12 cellular contexts compared by ENCODE assay signal in genomic region chr3:38027466-38028465, GRCh38. TPM values are rescaled to one million over a fixed set of nuclear protein-coding genes. Genes with fewer than 3 reads are reported as not detected.
DNase-seq lines count a peak whose midpoint lies in the region; ATAC-seq, FAIRE-seq and TF ChIP-seq lines count a peak whose summit lies in the region.
"Had no signal": no experiment of that assay in that cellular context is flagged by ENCODE, and none has a peak within 500 bp of the region (broad histone marks: within the 10 kb centered on the region; RNA-seq: fewer than 3 reads in every experiment).

No MANE protein-coding gene starts in this region.

- H3K4me3 ChIP-seq in left ventricle myocardium inferior (peak overlapping the region; percentile 85), uterus (no peak overlapping the region), Karpas-422 (ENCODE audit: low read length) (no peak overlapping the region), colonic mucosa (no peak overlapping the region)

- peaks cover 59% of the 10 kb centered on the region for H3K4me1 ChIP-seq in left ventricle myocardium inferior
- H3K4me1 ChIP-seq in uterus, result peaks cover 0 to 8% of the 10 kb centered on the region in 2 donors
- H3K4me1 ChIP-seq in Karpas-422 (ENCODE audit: low read length), result peaks cover 21% of the 10 kb centered on the region
- H3K4me1 ChIP-seq in colonic mucosa, result peaks cover 12% of the 10 kb centered on the region

- no peak overlapping the region for H3K4me2 ChIP-seq in Karpas-422 (ENCODE audit: low read depth, low read length, poor library complexity, severe bottlenecking)

- H3K27me3 Mint-ChIP-seq in natural killer cell (ENCODE audit: low read depth in 2 of 2), result peaks cover 11 to 14% of the 10 kb centered on the region in 2 donors

- TF ChIP-seq CTCF in left ventricle myocardium inferior (IDR thresholded peaks at IDR 0.05; ENCODE audit: borderline replicate concordance) (no peak), natural killer cell (IDR thresholded peaks at IDR 0.05) (no peak), uterus (IDR thresholded peaks at IDR 0.05) (no peak), colonic mucosa (IDR thresholded peaks at IDR 0.05) (no peak)

- ATAC-seq in Right ventricle myocardium inferior (no peak), natural killer cell (no peak)

- H3K9me2 ChIP-seq in Karpas-422 (replicated peaks; ENCODE audit: insufficient read depth, low read length), result no peaks in the 10 kb centered on the region

- no peak for TF ChIP-seq POLR2A in uterus (IDR thresholded peaks at IDR 0.05)

- peak overlapping the region; percentile 88 for H3K27ac ChIP-seq in left ventricle myocardium inferior (replicated peaks)
- H3K27ac ChIP-seq in uterus, result peak overlapping the region; percentile 87 to 93
- no peak overlapping the region for H3K27ac ChIP-seq in Karpas-422 (ENCODE audit: low read length)
- H3K27ac ChIP-seq in colonic mucosa, result no peak overlapping the region

- peak overlapping the region; percentile 80 for H3K4me3 Mint-ChIP-seq in natural killer cell

- H3K27me3 ChIP-seq in left ventricle myocardium inferior (ENCODE audit: low read depth) (no peaks in the 10 kb centered on the region), uterus (no peaks in the 10 kb centered on the region), Karpas-422 (ENCODE audit: low read length) (no peaks in the 10 kb centered on the region), colonic mucosa (peaks cover 5% of the 10 kb centered on the region)
- H3K27me3 ChIP-seq: adrenal gland had no signal

- H3K36me3 ChIP-seq in left ventricle myocardium inferior, result no peaks in the 10 kb centered on the region
- H3K36me3 ChIP-seq in uterus, result no peaks in the 10 kb centered on the region
- no peaks in the 10 kb centered on the region for H3K36me3 ChIP-seq in Karpas-422 (ENCODE audit: insufficient read depth, low read length)
- H3K36me3 ChIP-seq in colonic mucosa, result no peaks in the 10 kb centered on the region
- H3K36me3 ChIP-seq: adrenal gland, spleen had no signal

- peak overlapping the region in 1 of 2 donors; percentile 42 for H3K27ac Mint-ChIP-seq in natural killer cell

- no peaks in the 10 kb centered on the region for H3K79me2 ChIP-seq in Karpas-422 (ENCODE audit: low read length)

- FAIRE-seq in GM19239 (lab: Jason Lieb, UNC), result no peak

- H3K9me3 Mint-ChIP-seq in natural killer cell, result no peaks in the 10 kb centered on the region

- H2AFZ ChIP-seq in Karpas-422 (ENCODE audit: low read length), result no peak overlapping the region

- no peak for DNase-seq in left ventricle myocardium inferior
- DNase-seq in Right ventricle myocardium inferior (ENCODE audit: missing footprints), result no peak
- DNase-seq in ecto neural progenitor cell (ENCODE audit: low spot score), result peak; percentile 44
- DNase-seq in natural killer cell, result no peak
- DNase-seq in uterus, result no peak
- no peak for DNase-seq in Karpas-422
- no peak for DNase-seq in GM19239 (ENCODE audit: insufficient read length, low spot score)
- no peak for DNase-seq in colonic mucosa
- DNase-seq: NCI-H2029 treated with DMSO at 0.1 percent for 48 hours, OCI-M1 had no signal

- peaks cover 23 to 47% of the 10 kb centered on the region in 2 donors for H3K4me1 Mint-ChIP-seq in natural killer cell

- H4K20me1 ChIP-seq in Karpas-422 (ENCODE audit: insufficient read depth, low read depth, low read length), result 0 out of 2 replicates have a peak, but pooled peaks cover 3% of the 10 kb centered on the region

- H3K36me3 Mint-ChIP-seq in natural killer cell, result no peaks in the 10 kb centered on the region

- no peaks in the 10 kb centered on the region for H3K9me3 ChIP-seq in left ventricle myocardium inferior (replicated peaks)
- H3K9me3 ChIP-seq in uterus, result no peaks in the 10 kb centered on the region
- H3K9me3 ChIP-seq in Karpas-422 (ENCODE audit: low read length), result no peaks in the 10 kb centered on the region
- no peaks in the 10 kb centered on the region for H3K9me3 ChIP-seq in colonic mucosa
- H3K9me3 ChIP-seq: adrenal gland, spleen had no signal

- intact Hi-C loops in left ventricle myocardium inferior (cut with micrococcal nuclease), result no loop called here
- intact Hi-C loops in Right ventricle myocardium inferior (cut with DNase I), result no loop called here
- intact Hi-C loops in natural killer cell (cut with micrococcal nuclease), result no loop called here
- intact Hi-C loops in uterus (cut with DNase I; ENCODE audit: low total_unique reads), result no loop called here
- intact Hi-C loops in colonic mucosa (cut with DNase I), result no loop called here

- H3K9ac ChIP-seq in Karpas-422 (ENCODE audit: low read length) (no peak overlapping the region), colonic mucosa (ENCODE audit: low read depth in 2 of 2, low read length in 2 of 2) (peak overlapping the region in 1 of 2 donors; percentile 6)

RNA-seq across cellular contexts. Expression of gene PLCD1, which starts 1.7 kb away (rescaled TPM):
- total RNA-seq in left ventricle myocardium inferior, result 10.3 TPM
- 10.7 TPM for total RNA-seq in Right ventricle myocardium inferior
- 10 to 100 TPM; 27.7 to 38.1 (median 29.4) TPM for total RNA-seq in natural killer cell
- 10 to 100 TPM in 3 of 4 donors, 1 to 10 TPM in 1; 9.7 to 41.5 (median 27.2) TPM for total RNA-seq in uterus
- 0.89 and 2.2 TPM in 2 replicates for total RNA-seq in Karpas-422 (2014; rRNA removed; shearing (Covaris generic); ENCODE audit: low replicate concordance)
- 10 to 100 TPM; 46.8 to 70.0 TPM for total RNA-seq in colonic mucosa

RNA-seq across cellular contexts. Expression of gene DLEC1, which starts 11.2 kb away (rescaled TPM):
- total RNA-seq in left ventricle myocardium inferior (0.08 TPM), Right ventricle myocardium inferior (0.08 TPM), natural killer cell (1 to 10 TPM; 6.1 to 7.5 (median 7.0) TPM), uterus (1 to 10 TPM in 3 of 4 donors, not detected in 1; 1.5 to 2.8 (median 1.9) TPM), colonic mucosa (under 1 TPM; 0.52 to 0.56 TPM)
- total RNA-seq in Karpas-422 (2014; rRNA removed; shearing (Covaris generic); ENCODE audit: low replicate concordance), result not detected in 2 replicates

RNA-seq across cellular contexts. Expression of gene VILL, which starts 37.2 kb away (rescaled TPM):
- total RNA-seq in left ventricle myocardium inferior, result 3.6 TPM
- total RNA-seq in Right ventricle myocardium inferior, result 4.4 TPM
- total RNA-seq in natural killer cell, result 10 to 100 TPM; 25.6 to 27.8 (median 26.9) TPM
- total RNA-seq in uterus, result 10 to 100 TPM in 1 of 4 donors, 1 to 10 TPM in 3; 1.8 to 18.7 (median 6.3) TPM
- total RNA-seq in Karpas-422 (2014; rRNA removed; shearing (Covaris generic); ENCODE audit: low replicate concordance), result 9.7 and 19.9 TPM in 2 replicates
- 100 to 1,000 TPM; 155 to 166 TPM for total RNA-seq in colonic mucosa

Comparison
In these comparisons a context has a peak if more than half of its experiments do, and no peak if none do; other contexts are left out.
1. H3K27ac ChIP-seq: peak in left ventricle myocardium inferior (single experiment) and uterus (2 of 2); none in Karpas-422 (single experiment) and colonic mucosa (single experiment).